8 cellular contexts compared by ENCODE assay signal in genomic region chr2:99374747-99375146, GRCh38.
"Had no signal": no experiment of that assay in that cellular context is flagged by ENCODE, and none has a peak within 500 bp of the region (broad histone marks: within the 10 kb centered on the region; RNA-seq: fewer than 3 reads in every experiment).

No MANE protein-coding gene starts in this region.

- H3K9me3 Mint-ChIP-seq: HFFc6 had no signal

- H3K4me3 ChIP-seq: HAP-1 had no signal

- ATAC-seq: HCT116, HepG2 had no signal

- H3K27me3 Mint-ChIP-seq: IgD-negative memory B cell had no signal

- H3K9me3 ChIP-seq: HAP-1 had no signal

- H3K4me3 Mint-ChIP-seq: HFFc6, IgD-negative memory B cell had no signal

- FAIRE-seq: HepG2 had no signal

- DNase-seq: GOT3, H7, HFFc6 had no signal

- H3K27ac Mint-ChIP-seq: HFFc6, IgD-negative memory B cell had no signal

- H3K27ac ChIP-seq: HL-60 had no signal
